Comparison of ENCODE assay signal across 8 cellular contexts in the genomic region with DNA sequence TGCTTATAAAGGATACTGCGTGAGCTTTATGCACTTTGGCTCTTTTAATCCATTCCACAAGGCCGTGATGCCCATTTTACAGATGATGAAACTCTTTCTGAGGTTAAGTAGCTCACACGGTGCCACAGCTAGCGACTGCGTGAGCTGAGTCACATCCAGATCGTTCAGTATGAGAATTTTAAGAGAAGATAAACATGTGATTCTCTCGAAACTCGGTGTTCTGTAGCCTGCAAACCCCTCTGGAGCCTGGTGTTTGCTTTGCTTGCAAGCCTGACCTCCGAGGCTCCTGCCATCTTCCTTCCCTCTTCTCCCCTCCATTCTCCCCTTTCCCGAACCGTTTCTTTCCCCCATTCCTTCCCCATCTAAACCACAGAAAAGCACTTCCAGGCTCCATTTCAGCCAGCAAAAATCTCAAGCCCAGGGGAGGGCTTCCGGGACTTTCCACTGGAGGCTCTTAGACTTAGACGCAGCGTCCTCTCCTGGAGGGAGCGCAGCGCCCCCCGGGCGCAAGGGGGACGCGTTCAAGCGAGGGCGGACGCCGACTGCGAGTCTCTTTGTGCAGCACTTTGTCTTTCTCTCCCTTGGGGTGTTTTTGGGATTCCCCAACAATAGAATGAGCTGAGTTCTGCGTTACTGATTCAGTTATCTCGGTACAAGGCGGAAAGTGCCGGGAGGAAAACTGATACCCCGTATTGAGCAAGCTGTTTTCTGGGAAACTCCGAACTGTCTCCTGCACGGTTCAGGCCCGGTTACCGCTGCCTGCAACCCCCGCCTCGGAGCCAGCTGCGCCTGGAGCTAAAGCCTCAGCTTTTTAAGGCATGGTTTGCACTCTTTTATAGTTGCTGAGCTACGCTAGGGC. TPM values are rescaled to one million over a fixed set of nuclear protein-coding genes. Genes with fewer than 3 reads are reported as not detected.
A peak's percentile ranks its signal among the peaks of the same experiment; 100 is the strongest.
DNase-seq lines count a peak whose midpoint lies in the region; ATAC-seq and TF ChIP-seq lines count a peak whose summit lies in the region.

No MANE protein-coding gene starts in this region.

- peak overlapping the region; percentile 86 for H2AFZ ChIP-seq in OCI-LY3 (ENCODE audit: low read depth, low read length)

- H3K27ac Mint-ChIP-seq in osteocyte (ENCODE audit: unreplicated experiment) = peak overlapping the region; percentile 15

- peak overlapping the region; percentile 94 for H3K4me2 ChIP-seq in OCI-LY3 (ENCODE audit: low read length)

- H4K20me1 ChIP-seq in OCI-LY3 (ENCODE audit: insufficient read depth, low read length) = no peaks in the 10 kb centered on the region

- H3K4me1 ChIP-seq in OCI-LY3 (ENCODE audit: low read length) = peaks cover 20% of the 10 kb centered on the region

- H3K9me3 ChIP-seq in OCI-LY3 (ENCODE audit: insufficient read depth, low read length) = no peaks in the 10 kb centered on the region

- DNase-seq in stimulated activated naive CD4-positive, alpha-beta T cell treated with Interleukin-2 at 50 U/mL for 16 hours (lab: John Stamatoyannopoulos, UW) = peak; percentile 28
- DNase-seq in stimulated activated naive CD4-positive, alpha-beta T cell (lab: John Stamatoyannopoulos, UW) = no peak
- DNase-seq in fibroblast of peridontal ligament (ENCODE audit: extremely low read depth) (peak; percentile 90), osteocyte (ENCODE audit: extremely low spot score, unreplicated experiment) (no peak), NCI-H446 (lab: John Stamatoyannopoulos, UW) (no peak), HPDE6-E6E7 (ENCODE audit: extremely low spot score) (no peak)

- peak overlapping the region; percentile 39 for H3K27ac ChIP-seq in OCI-LY3 (ENCODE audit: low read length)

- H3K36me3 Mint-ChIP-seq in osteocyte (ENCODE audit: unreplicated experiment) = peaks cover under 1% of the 10 kb centered on the region

- TF ChIP-seq CTCF in OCI-LY3 (IDR thresholded peaks at IDR 0.05; ENCODE audit: low read depth, low read length) (peak; percentile 71), osteocyte (IDR thresholded peaks at IDR 0.05) (peak; percentile 28)

- H3K79me2 ChIP-seq in OCI-LY3 (ENCODE audit: low read length) = no peaks in the 10 kb centered on the region

- ATAC-seq in HG02623 (IDR thresholded peaks at IDR 0.05; ENCODE audit: unreplicated experiment) = peak; percentile 71

- peak overlapping the region; percentile 50 for H3K9ac ChIP-seq in OCI-LY3 (ENCODE audit: low read length)

- peaks cover 19% of the 10 kb centered on the region for H3K4me1 Mint-ChIP-seq in osteocyte (ENCODE audit: unreplicated experiment)

- H3K27me3 Mint-ChIP-seq in osteocyte (ENCODE audit: unreplicated experiment) = peaks cover 21% of the 10 kb centered on the region

- peaks cover 7% of the 10 kb centered on the region for H3K9me3 Mint-ChIP-seq in osteocyte (ENCODE audit: unreplicated experiment)

- H3K27me3 ChIP-seq in OCI-LY3 (ENCODE audit: low read depth, low read length) = peaks cover 17% of the 10 kb centered on the region

- H3K36me3 ChIP-seq in OCI-LY3 (replicated peaks; ENCODE audit: low read depth, low read length) = no peaks in the 10 kb centered on the region

- H3K4me3 ChIP-seq in OCI-LY3 (ENCODE audit: low read length) = peak overlapping the region; percentile 73

- H3K4me3 Mint-ChIP-seq in osteocyte (ENCODE audit: unreplicated experiment) = peak overlapping the region; percentile 45

RNA-seq across cellular contexts. Expression of a gene that starts 38.0 kb away (rescaled TPM):
- total RNA-seq in osteocyte = 137 and 145 TPM in 2 replicates

Comparison
In these comparisons a context has a peak if more than half of its experiments do, and no peak if none do; other contexts are left out.
1. DNase-seq: peak in stimulated activated naive CD4-positive, alpha-beta T cell treated with Interleukin-2 at 50 U/mL for 16 hours (single experiment) and fibroblast of peridontal ligament (single experiment); none in stimulated activated naive CD4-positive, alpha-beta T cell (0 of 6), osteocyte (single experiment), NCI-H446 (0 of 2) and HPDE6-E6E7 (single experiment).